ENCODE assay signal across 1 cellular context in the genomic region with DNA sequence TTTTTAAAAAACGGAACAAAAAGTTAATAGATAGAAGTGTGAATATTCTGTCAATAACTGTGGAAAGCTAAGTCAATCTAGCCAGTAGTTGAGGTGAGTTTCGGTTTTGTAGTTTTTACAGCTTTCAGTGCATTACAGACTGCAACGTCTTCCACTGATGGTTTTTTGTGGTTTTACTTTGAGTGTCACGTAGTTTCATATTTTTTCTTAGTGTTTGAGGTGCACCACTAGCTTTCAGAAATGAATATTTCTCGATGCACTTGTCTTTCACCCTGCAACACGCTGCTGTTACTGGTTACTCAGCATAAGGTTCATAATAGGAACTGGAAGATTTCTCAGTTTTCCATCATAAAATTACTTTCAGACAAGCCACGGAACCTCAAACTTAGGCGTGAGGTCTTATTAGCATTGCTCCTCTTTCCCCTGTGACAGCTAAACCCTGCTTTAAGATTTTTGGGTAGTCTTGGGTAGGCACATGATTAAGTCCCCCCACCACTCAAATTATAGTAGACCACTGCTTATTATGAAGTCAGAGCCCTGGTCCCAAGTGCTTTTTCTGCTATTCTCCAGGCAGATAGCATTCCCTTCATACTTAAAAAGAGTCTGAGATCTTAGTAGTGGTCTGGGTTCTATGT.
A peak's percentile ranks its signal among the peaks of the same experiment; 100 is the strongest.
TF ChIP-seq lines count a peak whose summit lies in the region.

No MANE protein-coding gene starts in this region.

TF ChIP-seq in GM12878, 131 proteins besides CTCF, POLR2A, EP300 and RAD21 (continued from another document):
- TF ChIP-seq, protein P1, sequence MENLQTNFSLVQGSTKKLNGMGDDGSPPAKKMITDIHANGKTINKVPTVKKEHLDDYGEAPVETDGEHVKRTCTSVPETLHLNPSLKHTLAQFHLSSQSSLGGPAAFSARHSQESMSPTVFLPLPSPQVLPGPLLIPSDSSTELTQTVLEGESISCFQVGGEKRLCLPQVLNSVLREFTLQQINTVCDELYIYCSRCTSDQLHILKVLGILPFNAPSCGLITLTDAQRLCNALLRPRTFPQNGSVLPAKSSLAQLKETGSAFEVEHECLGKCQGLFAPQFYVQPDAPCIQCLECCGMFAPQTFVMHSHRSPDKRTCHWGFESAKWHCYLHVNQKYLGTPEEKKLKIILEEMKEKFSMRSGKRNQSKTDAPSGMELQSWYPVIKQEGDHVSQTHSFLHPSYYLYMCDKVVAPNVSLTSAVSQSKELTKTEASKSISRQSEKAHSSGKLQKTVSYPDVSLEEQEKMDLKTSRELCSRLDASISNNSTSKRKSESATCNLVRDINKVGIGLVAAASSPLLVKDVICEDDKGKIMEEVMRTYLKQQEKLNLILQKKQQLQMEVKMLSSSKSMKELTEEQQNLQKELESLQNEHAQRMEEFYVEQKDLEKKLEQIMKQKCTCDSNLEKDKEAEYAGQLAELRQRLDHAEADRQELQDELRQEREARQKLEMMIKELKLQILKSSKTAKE (IDR thresholded peaks at IDR 0.05; ENCODE audit: low read depth, poor library complexity, severe bottlenecking): peak; percentile 99
- TF ChIP-seq, protein P2, sequence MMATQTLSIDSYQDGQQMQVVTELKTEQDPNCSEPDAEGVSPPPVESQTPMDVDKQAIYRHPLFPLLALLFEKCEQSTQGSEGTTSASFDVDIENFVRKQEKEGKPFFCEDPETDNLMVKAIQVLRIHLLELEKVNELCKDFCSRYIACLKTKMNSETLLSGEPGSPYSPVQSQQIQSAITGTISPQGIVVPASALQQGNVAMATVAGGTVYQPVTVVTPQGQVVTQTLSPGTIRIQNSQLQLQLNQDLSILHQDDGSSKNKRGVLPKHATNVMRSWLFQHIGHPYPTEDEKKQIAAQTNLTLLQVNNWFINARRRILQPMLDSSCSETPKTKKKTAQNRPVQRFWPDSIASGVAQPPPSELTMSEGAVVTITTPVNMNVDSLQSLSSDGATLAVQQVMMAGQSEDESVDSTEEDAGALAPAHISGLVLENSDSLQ (IDR thresholded peaks at IDR 0.05): peak; percentile 91
- TF ChIP-seq, protein P3, sequence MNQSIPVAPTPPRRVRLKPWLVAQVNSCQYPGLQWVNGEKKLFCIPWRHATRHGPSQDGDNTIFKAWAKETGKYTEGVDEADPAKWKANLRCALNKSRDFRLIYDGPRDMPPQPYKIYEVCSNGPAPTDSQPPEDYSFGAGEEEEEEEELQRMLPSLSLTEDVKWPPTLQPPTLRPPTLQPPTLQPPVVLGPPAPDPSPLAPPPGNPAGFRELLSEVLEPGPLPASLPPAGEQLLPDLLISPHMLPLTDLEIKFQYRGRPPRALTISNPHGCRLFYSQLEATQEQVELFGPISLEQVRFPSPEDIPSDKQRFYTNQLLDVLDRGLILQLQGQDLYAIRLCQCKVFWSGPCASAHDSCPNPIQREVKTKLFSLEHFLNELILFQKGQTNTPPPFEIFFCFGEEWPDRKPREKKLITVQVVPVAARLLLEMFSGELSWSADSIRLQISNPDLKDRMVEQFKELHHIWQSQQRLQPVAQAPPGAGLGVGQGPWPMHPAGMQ (IDR thresholded peaks at IDR 0.05; ENCODE audit: borderline replicate concordance): no peak
- TF ChIP-seq SPI1 (IDR thresholded peaks at IDR 0.05; ENCODE audit: borderline replicate concordance, insufficient read depth, low read depth, low read length) (peak; percentile 46; the same call in 1 of the 2 replicates), BMI1 (IDR thresholded peaks at IDR 0.05; ENCODE audit: borderline replicate concordance) (peak; percentile 91), HDAC6 (IDR thresholded peaks at IDR 0.05; ENCODE audit: unreplicated experiment) (no peak), PAX5 (IDR thresholded peaks at IDR 0.05; ENCODE audit: borderline replicate concordance, low read depth, low read length) (peak; percentile 97), SUZ12 (IDR thresholded peaks at IDR 0.05; ENCODE audit: unreplicated experiment) (no peak), SUPT20H (IDR thresholded peaks at IDR 0.05; ENCODE audit: borderline replicate concordance, control insufficient read depth, low read depth, low read length) (no peak), NR2F1 (conservative IDR thresholded peaks at IDR 0.05) (peak; percentile 91)
- TF ChIP-seq, protein P4, sequence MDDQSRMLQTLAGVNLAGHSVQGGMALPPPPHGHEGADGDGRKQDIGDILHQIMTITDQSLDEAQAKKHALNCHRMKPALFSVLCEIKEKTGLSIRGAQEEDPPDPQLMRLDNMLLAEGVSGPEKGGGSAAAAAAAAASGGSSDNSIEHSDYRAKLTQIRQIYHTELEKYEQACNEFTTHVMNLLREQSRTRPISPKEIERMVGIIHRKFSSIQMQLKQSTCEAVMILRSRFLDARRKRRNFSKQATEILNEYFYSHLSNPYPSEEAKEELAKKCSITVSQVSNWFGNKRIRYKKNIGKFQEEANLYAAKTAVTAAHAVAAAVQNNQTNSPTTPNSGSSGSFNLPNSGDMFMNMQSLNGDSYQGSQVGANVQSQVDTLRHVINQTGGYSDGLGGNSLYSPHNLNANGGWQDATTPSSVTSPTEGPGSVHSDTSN (IDR thresholded peaks at IDR 0.05; ENCODE audit: insufficient replicate concordance, low read depth, low read length): no peak
